Comparison of ENCODE assay signal across 8 cellular contexts in the genomic region with DNA sequence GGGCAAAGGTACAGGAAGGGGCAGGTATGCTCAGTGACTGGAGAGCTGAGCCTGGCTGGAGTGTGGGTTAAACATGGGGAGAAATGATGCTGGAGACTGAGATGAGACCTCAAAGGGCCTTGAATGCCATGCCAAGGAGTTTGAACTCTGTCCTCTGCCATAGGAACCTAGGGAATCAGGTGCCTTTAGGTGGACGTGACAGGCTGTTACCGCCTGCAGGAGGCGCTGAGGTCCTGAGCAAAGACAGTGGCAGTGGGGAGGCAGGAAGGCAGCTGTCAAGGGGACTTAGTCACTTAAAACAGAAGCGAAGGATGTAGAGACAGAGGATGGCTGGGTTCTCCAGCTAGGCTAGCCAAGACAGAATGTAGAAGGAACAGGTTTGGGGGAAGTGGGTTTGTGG. TPM values are rescaled to one million over a fixed set of nuclear protein-coding genes. Genes with fewer than 3 reads are reported as not detected.
DNase-seq lines count a peak whose midpoint lies in the region; ATAC-seq and TF ChIP-seq lines count a peak whose summit lies in the region.

No MANE protein-coding gene starts in this region.

- H3K9me3 Mint-ChIP-seq in activated naive CD8-positive, alpha-beta T cell treated with anti-CD3 and anti-CD28 coated beads for 36 hours = no peaks in the 10 kb centered on the region
- H3K9me3 Mint-ChIP-seq in naive thymus-derived CD8-positive, alpha-beta T cell = no peaks in the 10 kb centered on the region

- POLR2A ChIA-PET in naive thymus-derived CD8-positive, alpha-beta T cell (lab: Charles Lee) = interaction anchor here (1.0 kb wide), 1 partner anchor 37 kb away, joined by 3 read pairs; no protein-coding TSS in a partner anchor

- intact Hi-C loops in cardiac septum (cut with DNase I) = no loop called here

- H3K27me3 ChIP-seq in GM06990 (replicated peaks; ENCODE audit: control insufficient read depth, insufficient read depth, low read length) = no peaks in the 10 kb centered on the region
- no peaks in the 10 kb centered on the region for H3K27me3 ChIP-seq in MG63

- peak; percentile 40 for TF ChIP-seq CTCF in GM06990 (IDR thresholded peaks at IDR 0.05; ENCODE audit: insufficient read depth, low read length, poor library complexity, severe bottlenecking)

- no peak for DNase-seq in GM06990 (ENCODE audit: extremely low read depth, insufficient read length)
- DNase-seq in MG63 = peak; percentile 24
- DNase-seq in activated naive CD8-positive, alpha-beta T cell treated with anti-CD3 and anti-CD28 coated beads for 36 hours = peak; percentile 29
- peak in 2 of 10 donors; percentile 35 for DNase-seq in naive thymus-derived CD8-positive, alpha-beta T cell
- DNase-seq in kidney glomerular epithelial cell (lab: John Stamatoyannopoulos, UW) = no peak
- DNase-seq in cardiac septum (ENCODE audit: low spot score) = no peak

- H3K4me1 Mint-ChIP-seq in activated naive CD8-positive, alpha-beta T cell treated with anti-CD3 and anti-CD28 coated beads for 36 hours = peaks cover 2% of the 10 kb centered on the region
- peaks cover 7 to 23% (median 13%) of the 10 kb centered on the region in 4 donors for H3K4me1 Mint-ChIP-seq in naive thymus-derived CD8-positive, alpha-beta T cell

- peak; percentile 35 to 43 for ATAC-seq in naive thymus-derived CD8-positive, alpha-beta T cell
- ATAC-seq in HG03175 (IDR thresholded peaks at IDR 0.05; ENCODE audit: unreplicated experiment) (no peak), GM19328 (IDR thresholded peaks at IDR 0.05; ENCODE audit: unreplicated experiment) (no peak)

- H3K4me3 ChIP-seq in GM06990 (replicated peaks; ENCODE audit: low read depth, low read length) = no peak overlapping the region
- H3K4me3 ChIP-seq in MG63 = no peak overlapping the region

- H3K9me3 ChIP-seq in MG63 = no peaks in the 10 kb centered on the region

- H3K36me3 Mint-ChIP-seq in activated naive CD8-positive, alpha-beta T cell treated with anti-CD3 and anti-CD28 coated beads for 36 hours = peaks cover 26% of the 10 kb centered on the region
- H3K36me3 Mint-ChIP-seq in naive thymus-derived CD8-positive, alpha-beta T cell = peaks cover 0 to 93% (median 9%) of the 10 kb centered on the region in 3 donors

- H3K4me3 Mint-ChIP-seq in activated naive CD8-positive, alpha-beta T cell treated with anti-CD3 and anti-CD28 coated beads for 36 hours = no peak overlapping the region
- H3K4me3 Mint-ChIP-seq in naive thymus-derived CD8-positive, alpha-beta T cell = no peak overlapping the region

- peak overlapping the region; percentile 8 for H3K27ac Mint-ChIP-seq in activated naive CD8-positive, alpha-beta T cell treated with anti-CD3 and anti-CD28 coated beads for 36 hours
- H3K27ac Mint-ChIP-seq in naive thymus-derived CD8-positive, alpha-beta T cell = peak overlapping the region in 9 of 10 donors; percentile 14 to 89 (median 78)

- no peaks in the 10 kb centered on the region for H3K27me3 Mint-ChIP-seq in activated naive CD8-positive, alpha-beta T cell treated with anti-CD3 and anti-CD28 coated beads for 36 hours
- H3K27me3 Mint-ChIP-seq in naive thymus-derived CD8-positive, alpha-beta T cell = no peaks in the 10 kb centered on the region

- H3K36me3 ChIP-seq in GM06990 (ENCODE audit: control insufficient read depth, insufficient read depth, low read length) (peaks cover 30% of the 10 kb centered on the region), MG63 (peaks cover 89% of the 10 kb centered on the region)

RNA-seq across cellular contexts. Expression of gene PSMB3, which starts 9.1 kb away (rescaled TPM):
- 494 and 524 TPM in 2 replicates for total RNA-seq in MG63 (2014; rRNA removed; shearing (Covaris generic); ENCODE audit: low replicate concordance)
- total RNA-seq in activated naive CD8-positive, alpha-beta T cell treated with anti-CD3 and anti-CD28 coated beads for 36 hours = 100 to 1,000 TPM; 284 to 288 TPM
- total RNA-seq in naive thymus-derived CD8-positive, alpha-beta T cell = 10 to 100 TPM; 94.1 to 96.4 TPM
- 100 to 1,000 TPM; 338 to 361 (median 349) TPM for polyA plus RNA-seq in naive thymus-derived CD8-positive, alpha-beta T cell
- total RNA-seq in cardiac septum = 141 TPM

RNA-seq across cellular contexts. Expression of gene PCGF2, which starts 13.5 kb away (rescaled TPM):
- total RNA-seq in MG63 (2014; rRNA removed; shearing (Covaris generic); ENCODE audit: low replicate concordance) = 3.3 and 3.4 TPM in 2 replicates
- total RNA-seq in activated naive CD8-positive, alpha-beta T cell treated with anti-CD3 and anti-CD28 coated beads for 36 hours = under 1 TPM; 0.40 to 0.74 TPM
- not detected for total RNA-seq in naive thymus-derived CD8-positive, alpha-beta T cell
- polyA plus RNA-seq in naive thymus-derived CD8-positive, alpha-beta T cell = under 1 TPM in 1 of 3 donors, not detected in 2; 0.08 TPM
- 29.3 TPM for total RNA-seq in cardiac septum

RNA-seq across cellular contexts. Expression of gene CISD3, which starts 31.5 kb away (rescaled TPM):
- 7.7 and 29.1 TPM in 2 replicates for total RNA-seq in MG63 (2014; rRNA removed; shearing (Covaris generic); ENCODE audit: low replicate concordance)
- 10 to 100 TPM; 54.3 to 57.4 TPM for total RNA-seq in activated naive CD8-positive, alpha-beta T cell treated with anti-CD3 and anti-CD28 coated beads for 36 hours
- 10 to 100 TPM; 10.7 to 12.3 TPM for total RNA-seq in naive thymus-derived CD8-positive, alpha-beta T cell
- polyA plus RNA-seq in naive thymus-derived CD8-positive, alpha-beta T cell = 10 to 100 TPM; 40.5 to 63.3 (median 46.2) TPM
- total RNA-seq in cardiac septum = 67.1 TPM

RNA-seq across cellular contexts. Expression of gene PIP4K2B, which starts 37.7 kb away (rescaled TPM):
- total RNA-seq in MG63 (2014; rRNA removed; shearing (Covaris generic); ENCODE audit: low replicate concordance) = 49.1 and 73.8 TPM in 2 replicates
- 10 to 100 TPM; 39.6 to 41.1 TPM for total RNA-seq in activated naive CD8-positive, alpha-beta T cell treated with anti-CD3 and anti-CD28 coated beads for 36 hours
- 10 to 100 TPM; 58.2 to 64.2 TPM for total RNA-seq in naive thymus-derived CD8-positive, alpha-beta T cell
- polyA plus RNA-seq in naive thymus-derived CD8-positive, alpha-beta T cell = 10 to 100 TPM; 11.8 to 17.8 (median 16.5) TPM
- total RNA-seq in cardiac septum = 48.4 TPM

RNA-seq across cellular contexts. Expression of gene MLLT6, which starts 56.5 kb away (rescaled TPM):
- total RNA-seq in MG63 (2014; rRNA removed; shearing (Covaris generic); ENCODE audit: low replicate concordance) = 11.7 and 17.5 TPM in 2 replicates
- total RNA-seq in activated naive CD8-positive, alpha-beta T cell treated with anti-CD3 and anti-CD28 coated beads for 36 hours = 100 to 1,000 TPM; 125 to 130 TPM
- 100 to 1,000 TPM; 481 to 489 TPM for total RNA-seq in naive thymus-derived CD8-positive, alpha-beta T cell
- polyA plus RNA-seq in naive thymus-derived CD8-positive, alpha-beta T cell = 10 to 100 TPM in 1 of 3 donors, 1 to 10 TPM in 2; 5.5 to 11.9 (median 8.3) TPM
- total RNA-seq in cardiac septum = 92.2 TPM

Comparison
In these comparisons a context has a peak if more than half of its experiments do, and no peak if none do; other contexts are left out.
1. DNase-seq: peak in MG63 (single experiment) and activated naive CD8-positive, alpha-beta T cell treated with anti-CD3 and anti-CD28 coated beads for 36 hours (single experiment); none in GM06990 (single experiment), kidney glomerular epithelial cell (single experiment) and cardiac septum (single experiment).
2. ATAC-seq: peak in naive thymus-derived CD8-positive, alpha-beta T cell (2 of 2); none in HG03175 (single experiment) and GM19328 (single experiment).